Comparison of ENCODE assay signal across 17 cellular contexts in the genomic region with DNA sequence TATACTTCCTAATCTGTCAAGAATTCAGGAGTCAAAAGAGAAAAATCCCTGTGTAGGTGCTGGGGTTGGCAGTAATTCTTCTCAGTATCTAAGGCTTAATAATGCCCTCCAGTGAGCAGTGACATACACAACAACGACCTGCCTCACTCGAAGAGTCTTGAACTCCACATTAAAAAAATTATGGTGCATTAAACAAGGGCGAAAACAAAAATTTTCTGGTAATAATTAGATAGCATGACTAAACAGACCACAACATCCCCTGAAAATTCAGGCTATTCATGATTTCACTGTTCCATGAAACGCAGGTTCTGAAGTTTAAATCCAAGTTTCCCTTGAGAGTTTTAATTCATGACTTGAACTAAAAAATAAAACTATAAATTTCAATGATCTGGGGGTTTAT. TPM values are rescaled to one million over a fixed set of nuclear protein-coding genes. Genes with fewer than 3 reads are reported as not detected.
DNase-seq lines count a peak whose midpoint lies in the region; ATAC-seq, FAIRE-seq and TF ChIP-seq lines count a peak whose summit lies in the region.
"Had no signal": no experiment of that assay in that cellular context is flagged by ENCODE, and none has a peak within 500 bp of the region (broad histone marks: within the 10 kb centered on the region; RNA-seq: fewer than 3 reads in every experiment).

No MANE protein-coding gene starts in this region.

- H4K20me1 ChIP-seq in SK-N-SH (ENCODE audit: insufficient read depth): peaks cover 92% of the 10 kb centered on the region

- no peaks in the 10 kb centered on the region for H3K9me3 ChIP-seq in SK-N-SH
- no peaks in the 10 kb centered on the region for H3K9me3 ChIP-seq in gastrocnemius medialis
- H3K9me3 ChIP-seq: A549 had no signal

- in situ Hi-C loops in gastrocnemius medialis (cut with MboI; ENCODE audit: low sequenced_read_pairs in 4 of 4): no loop called here

- H3K4me3 ChIP-seq in SK-N-SH (ENCODE audit: low read depth in 2 of 2, low read length in 1 of 2) (no peak overlapping the region), gastrocnemius medialis (no peak overlapping the region)
- H3K4me3 ChIP-seq: A549 had no signal

- intact Hi-C loops in gastrocnemius medialis (cut with DNase I; ENCODE audit: low total_unique reads): no loop called here

- no peak overlapping the region for H3K4me2 ChIP-seq in SK-N-SH
- H3K4me2 ChIP-seq: A549 had no signal

- H3K27ac ChIP-seq in SK-N-SH (ENCODE audit: low read depth in 2 of 2, low read length in 1 of 2): peak overlapping the region; percentile 14 to 51; a peak in 2 of 4 replicates
- H3K27ac ChIP-seq in gastrocnemius medialis: peak overlapping the region; percentile 51 to 64 (median 53)
- H3K27ac ChIP-seq: A549 had no signal

- peaks cover 6 to 16% of the 10 kb centered on the region in 2 experiments for H3K36me3 ChIP-seq in SK-N-SH (replicated peaks in 1 of 2; ENCODE audit: control insufficient read depth in 1 of 2, insufficient read depth in 2 of 2, low read length in 1 of 2)
- no peaks in the 10 kb centered on the region for H3K36me3 ChIP-seq in gastrocnemius medialis

- no peak for TF ChIP-seq POLR2A in gastrocnemius medialis (IDR thresholded peaks at IDR 0.05)

- peak; percentile 33 for FAIRE-seq in RCC 7860 (lab: Jason Lieb, UNC)
- FAIRE-seq: A549, frontal cortex, GM12891, urothelium cell line had no signal

- no peak for TF ChIP-seq EP300 in SK-N-SH (IDR thresholded peaks at IDR 0.05; ENCODE audit: borderline replicate concordance in 1 of 2, low read depth in 1 of 2, low read length in 1 of 2)

- no peak overlapping the region for H3K9ac ChIP-seq in SK-N-SH

- peaks cover 10 to 34% of the 10 kb centered on the region in 2 experiments; a peak in 3 of 4 replicates for H3K4me1 ChIP-seq in SK-N-SH (ENCODE audit: control insufficient read depth in 1 of 2, insufficient read depth in 2 of 2, low read depth in 1 of 2, low read length in 1 of 2)
- peaks cover 63 to 70% of the 10 kb centered on the region in 2 donors for H3K4me1 ChIP-seq in gastrocnemius medialis

- H3K9me2 ChIP-seq in SK-N-SH: no peaks in the 10 kb centered on the region

- TF ChIP-seq RAD21 in SK-N-SH (IDR thresholded peaks at IDR 0.05; ENCODE audit: low read length): 0 out of 2 replicates have a peak, but pooled peaks have one; percentile 11

- DNase-seq in SK-N-SH: no peak
- DNase-seq in RCC 7860 (ENCODE audit: low spot score): no peak
- peak; percentile 27 for DNase-seq in foreskin melanocyte
- no peak for DNase-seq in gastrocnemius medialis
- DNase-seq in RPMI8226: no peak
- DNase-seq in stimulated activated CD4-positive, alpha-beta T cell treated with anti-CD3 and anti-CD28 coated beads, Interleukin-4, amount 100 ng/mL, for 4 hours: no peak
- DNase-seq: activated naive CD8-positive, alpha-beta T cell treated with anti-CD3 and anti-CD28 coated beads, Interleukin-2, amount 10 ng/mL, durations not matched to agents 7 days and 5 days; DMS153; left colon; PC-3; stimulated activated CD4-positive, alpha-beta T cell treated with anti-CD3 and anti-CD28 coated beads, Interleukin-15, amount 100 ng/mL, for 24 hours had no signal

- no peak for ATAC-seq in SK-N-SH treated with all-trans-retinoic acid at 6 μM for 48 hours
- ATAC-seq in gastrocnemius medialis: no peak
- ATAC-seq in HG02981 (IDR thresholded peaks at IDR 0.05; ENCODE audit: unreplicated experiment): no peak
- ATAC-seq: A549, left colon, PC-3 had no signal

- H2AFZ ChIP-seq in SK-N-SH (ENCODE audit: low read depth): no peak overlapping the region

- H3K79me2 ChIP-seq in SK-N-SH (ENCODE audit: insufficient read depth): peaks cover 100% of the 10 kb centered on the region

- CTCF ChIA-PET in SK-N-SH (lab: Yijun Ruan, JAX): interaction anchor here (0.9 kb wide), 1 partner anchor 127 kb away, joined by 3 read pairs; no protein-coding TSS in a partner anchor

- no peaks in the 10 kb centered on the region for H3K27me3 ChIP-seq in SK-N-SH (ENCODE audit: insufficient read depth)
- H3K27me3 ChIP-seq in gastrocnemius medialis: no peaks in the 10 kb centered on the region

- POLR2A ChIA-PET in SK-N-SH (lab: Yijun Ruan, JAX): no interaction called here

- WGBS in SK-N-SH (ENCODE audit: low lambda C conversion rate): 50% methylated on average over 4 of the region's 4 CpGs

- peaks cover 21% of the 10 kb centered on the region for H3F3A ChIP-seq in SK-N-SH (replicated peaks; ENCODE audit: insufficient read depth)

- TF ChIP-seq CTCF in SK-N-SH (IDR thresholded peaks at IDR 0.05) (no peak), gastrocnemius medialis (IDR thresholded peaks at IDR 0.05 in 4 of 5, conservative IDR thresholded peaks at IDR 0.05 in 1 of 5) (no peak)

TF ChIP-seq in SK-N-SH, 30 proteins besides CTCF, POLR2A, EP300 and RAD21 (continues in another document):
- TF ChIP-seq GATA2 (CRISPR knock-in tag; IDR thresholded peaks at IDR 0.05): no peak
- no peak for TF ChIP-seq JUND (IDR thresholded peaks at IDR 0.05)
- TF ChIP-seq, protein P1, sequence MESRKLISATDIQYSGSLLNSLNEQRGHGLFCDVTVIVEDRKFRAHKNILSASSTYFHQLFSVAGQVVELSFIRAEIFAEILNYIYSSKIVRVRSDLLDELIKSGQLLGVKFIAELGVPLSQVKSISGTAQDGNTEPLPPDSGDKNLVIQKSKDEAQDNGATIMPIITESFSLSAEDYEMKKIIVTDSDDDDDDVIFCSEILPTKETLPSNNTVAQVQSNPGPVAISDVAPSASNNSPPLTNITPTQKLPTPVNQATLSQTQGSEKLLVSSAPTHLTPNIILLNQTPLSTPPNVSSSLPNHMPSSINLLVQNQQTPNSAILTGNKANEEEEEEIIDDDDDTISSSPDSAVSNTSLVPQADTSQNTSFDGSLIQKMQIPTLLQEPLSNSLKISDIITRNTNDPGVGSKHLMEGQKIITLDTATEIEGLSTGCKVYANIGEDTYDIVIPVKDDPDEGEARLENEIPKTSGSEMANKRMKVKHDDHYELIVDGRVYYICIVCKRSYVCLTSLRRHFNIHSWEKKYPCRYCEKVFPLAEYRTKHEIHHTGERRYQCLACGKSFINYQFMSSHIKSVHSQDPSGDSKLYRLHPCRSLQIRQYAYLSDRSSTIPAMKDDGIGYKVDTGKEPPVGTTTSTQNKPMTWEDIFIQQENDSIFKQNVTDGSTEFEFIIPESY (IDR thresholded peaks at IDR 0.05; ENCODE audit: borderline replicate concordance, low read depth): no peak
- TF ChIP-seq GABPA (IDR thresholded peaks at IDR 0.05; ENCODE audit: low read depth): no peak
- TF ChIP-seq POLR2AphosphoS5 (IDR thresholded peaks at IDR 0.05; ENCODE audit: low read depth, low read length): no peak
- TF ChIP-seq TEAD4 (IDR thresholded peaks at IDR 0.05; ENCODE audit: borderline replicate concordance, insufficient read depth): no peak

TF ChIP-seq in SK-N-SH treated with all-trans-retinoic acid at 6 μM for 48 hours, 23 proteins besides CTCF, POLR2A, EP300 and RAD21 (continues in another document):
- TF ChIP-seq ESRRG (CRISPR knock-in tag; IDR thresholded peaks at IDR 0.05) (no peak), PPARA (CRISPR knock-in tag; IDR thresholded peaks at IDR 0.05; ENCODE audit: borderline replicate concordance) (no peak), ZNF70 (CRISPR knock-in tag; IDR thresholded peaks at IDR 0.05) (no peak), TCF4 (CRISPR knock-in tag; IDR thresholded peaks at IDR 0.05; ENCODE audit: borderline replicate concordance) (no peak), ZC3H10 (CRISPR knock-in tag; IDR thresholded peaks at IDR 0.05) (no peak), ARNTL (CRISPR knock-in tag; IDR thresholded peaks at IDR 0.05; ENCODE audit: borderline replicate concordance, low read depth) (no peak), TOX (CRISPR knock-in tag; IDR thresholded peaks at IDR 0.05; ENCODE audit: borderline replicate concordance) (no peak), CSDC2 (CRISPR knock-in tag; IDR thresholded peaks at IDR 0.05) (no peak)
- TF ChIP-seq, protein P2, sequence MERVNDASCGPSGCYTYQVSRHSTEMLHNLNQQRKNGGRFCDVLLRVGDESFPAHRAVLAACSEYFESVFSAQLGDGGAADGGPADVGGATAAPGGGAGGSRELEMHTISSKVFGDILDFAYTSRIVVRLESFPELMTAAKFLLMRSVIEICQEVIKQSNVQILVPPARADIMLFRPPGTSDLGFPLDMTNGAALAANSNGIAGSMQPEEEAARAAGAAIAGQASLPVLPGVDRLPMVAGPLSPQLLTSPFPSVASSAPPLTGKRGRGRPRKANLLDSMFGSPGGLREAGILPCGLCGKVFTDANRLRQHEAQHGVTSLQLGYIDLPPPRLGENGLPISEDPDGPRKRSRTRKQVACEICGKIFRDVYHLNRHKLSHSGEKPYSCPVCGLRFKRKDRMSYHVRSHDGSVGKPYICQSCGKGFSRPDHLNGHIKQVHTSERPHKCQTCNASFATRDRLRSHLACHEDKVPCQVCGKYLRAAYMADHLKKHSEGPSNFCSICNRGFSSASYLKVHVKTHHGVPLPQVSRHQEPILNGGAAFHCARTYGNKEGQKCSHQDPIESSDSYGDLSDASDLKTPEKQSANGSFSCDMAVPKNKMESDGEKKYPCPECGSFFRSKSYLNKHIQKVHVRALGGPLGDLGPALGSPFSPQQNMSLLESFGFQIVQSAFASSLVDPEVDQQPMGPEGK (CRISPR knock-in tag; IDR thresholded peaks at IDR 0.05; ENCODE audit: borderline replicate concordance): no peak

RNA-seq across cellular contexts. Expression of a gene that starts 5.1 kb away (rescaled TPM):
- polyA plus RNA-seq in SK-N-SH (2012; rRNA removed): 55.3 and 62.6 TPM in 2 replicates
- 68.6 and 73.7 TPM in 2 replicates for polyA plus RNA-seq in SK-N-SH (2012; cell fraction: cytosol; rRNA removed)
- polyA plus RNA-seq in SK-N-SH (2012; cell fraction: nucleus; rRNA removed): 125 and 196 TPM in 2 replicates
- total RNA-seq in gastrocnemius medialis: 10 to 100 TPM; 42.4 to 72.5 (median 65.4) TPM

RNA-seq across cellular contexts. Expression of a gene that starts 52.9 kb away (rescaled TPM):
- 1.5 and 2.0 TPM in 2 replicates for polyA plus RNA-seq in SK-N-SH (2012; rRNA removed)
- 0.97 and 1.6 TPM in 2 replicates for polyA plus RNA-seq in SK-N-SH (2012; cell fraction: cytosol; rRNA removed)
- polyA plus RNA-seq in SK-N-SH (2012; cell fraction: nucleus; rRNA removed): 3.7 and 4.9 TPM in 2 replicates
- total RNA-seq in gastrocnemius medialis: 1 to 10 TPM in 3 of 4 donors, under 1 TPM in 1; 0.92 to 3.3 (median 1.6) TPM
- total RNA-seq: activated naive CD8-positive, alpha-beta T cell treated with anti-CD3 and anti-CD28 coated beads, Interleukin-2, amount 10 ng/mL, durations not matched to agents 7 days and 5 days had no signal

RNA-seq across cellular contexts. Expression of a gene that starts 54.2 kb away (rescaled TPM):
- polyA plus RNA-seq in SK-N-SH (2012; rRNA removed): 38.3 and 38.7 TPM in 2 replicates
- polyA plus RNA-seq in SK-N-SH (2012; cell fraction: cytosol; rRNA removed): 28.6 and 32.9 TPM in 2 replicates
- 48.3 and 55.4 TPM in 2 replicates for polyA plus RNA-seq in SK-N-SH (2012; cell fraction: nucleus; rRNA removed)
- total RNA-seq in gastrocnemius medialis: 10 to 100 TPM; 21.9 to 29.8 (median 26.6) TPM

RNA-seq across cellular contexts. Expression of a gene that starts 59.8 kb away (rescaled TPM):
- polyA plus RNA-seq in SK-N-SH (2012; rRNA removed): 2.9 and 3.5 TPM in 2 replicates
- polyA plus RNA-seq in SK-N-SH (2012; cell fraction: cytosol; rRNA removed): 1.5 and 2.9 TPM in 2 replicates
- 6.8 and 12.6 TPM in 2 replicates for polyA plus RNA-seq in SK-N-SH (2012; cell fraction: nucleus; rRNA removed)
- 10 to 100 TPM; 11.4 to 59.4 (median 35.3) TPM for total RNA-seq in gastrocnemius medialis
